Comparison of ENCODE assay signal across 15 cellular contexts in genomic region chr5:68237715-68238114, GRCh38. TPM values are rescaled to one million over a fixed set of nuclear protein-coding genes. Genes with fewer than 3 reads are reported as not detected.
A peak's percentile ranks its signal among the peaks of the same experiment; 100 is the strongest.
DNase-seq lines count a peak whose midpoint lies in the region; ATAC-seq and TF ChIP-seq lines count a peak whose summit lies in the region.
"Had no signal": no experiment of that assay in that cellular context is flagged by ENCODE, and none has a peak within 500 bp of the region (broad histone marks: within the 10 kb centered on the region; RNA-seq: fewer than 3 reads in every experiment).

No MANE protein-coding gene starts in this region.

- no peak for TF ChIP-seq CTCF in CD4-positive, alpha-beta T cell (IDR thresholded peaks at IDR 0.05)
- TF ChIP-seq CTCF in HL-60 (IDR thresholded peaks at IDR 0.05; ENCODE audit: insufficient read depth, low read length) (no peak), dorsolateral prefrontal cortex (IDR thresholded peaks at IDR 0.05 in 54 of 56, conservative IDR thresholded peaks at IDR 0.05 in 2 of 56; ENCODE audit: low read depth in 1 of 56, partially characterized antibody in 56 of 56) (no peak), osteoblast (IDR thresholded peaks at IDR 0.05; ENCODE audit: extremely low read depth, low read depth, low read length) (no peak), omental fat pad (IDR thresholded peaks at IDR 0.05) (no peak)

- no peaks in the 10 kb centered on the region for H3K9me3 ChIP-seq in CD4-positive, alpha-beta T cell (ENCODE audit: control insufficient read depth, low read length)
- H3K9me3 ChIP-seq in osteoblast (ENCODE audit: low read depth, low read length): no peaks in the 10 kb centered on the region

- DNase-seq in CD4-positive, alpha-beta T cell: no peak
- no peak for DNase-seq in HL-60 (ENCODE audit: low read depth in 1 of 2, low spot score in 1 of 2)
- DNase-seq in dorsolateral prefrontal cortex: no peak
- no peak for DNase-seq in osteoblast (ENCODE audit: insufficient read length, low spot score, missing footprints)
- no peak for DNase-seq in NCI-H2107 treated with DMSO at 0.1 percent for 48 hours (lab: John Stamatoyannopoulos, UW; ENCODE audit: unreplicated experiment)
- no peak for DNase-seq in omental fat pad (ENCODE audit: low spot score)
- DNase-seq: activated T-cell treated with anti-CD3 and anti-CD28 coated beads, Interleukin-2, amount 50 U/mL, for 4 hours; cortex of kidney; NCI-H2029; NCI-H526 treated with DMSO at 0.1 percent for 48 hours; stimulated activated CD4-positive, alpha-beta T cell treated with anti-CD3 and anti-CD28 coated beads, Interleukin-12 subunit alpha, Interleukin-12 subunit beta, amount 100 ng/mL, for 4 hours had no signal

- no peaks in the 10 kb centered on the region for H3K36me3 ChIP-seq in osteoblast (ENCODE audit: insufficient read depth, low read length)

- ATAC-seq in CD4-positive, alpha-beta T cell (ENCODE audit: poor library complexity): no peak
- ATAC-seq in omental fat pad (ENCODE audit: low FRiP score): no peak
- ATAC-seq in GM21786 (IDR thresholded peaks at IDR 0.05; ENCODE audit: unreplicated experiment): no peak
- ATAC-seq in GM19397 (IDR thresholded peaks at IDR 0.05; ENCODE audit: unreplicated experiment): no peak
- ATAC-seq: activated CD4-positive, CD25-positive, alpha-beta regulatory T cell treated with anti-CD3 and anti-CD28 coated beads, Interleukin-2, amount 50 U/mL, for 24 hours; activated T-cell treated with anti-CD3 and anti-CD28 coated beads, Interleukin-2, amount 50 U/mL, for 4 hours had no signal

- peaks cover 21% of the 10 kb centered on the region for H3K36me3 Mint-ChIP-seq in CD4-positive, alpha-beta T cell (ENCODE audit: low read depth)

- no peak overlapping the region for H3K4me2 ChIP-seq in osteoblast (ENCODE audit: insufficient read depth, low read length)

- H3K4me1 ChIP-seq in osteoblast (ENCODE audit: insufficient read depth, low read length): peaks cover 23% of the 10 kb centered on the region

- no peaks in the 10 kb centered on the region for H3K27me3 ChIP-seq in CD4-positive, alpha-beta T cell (ENCODE audit: control insufficient read depth, insufficient read depth, low read length)
- H3K27me3 ChIP-seq in HL-60 (ENCODE audit: insufficient read depth, poor library complexity, severe bottlenecking) (no peaks in the 10 kb centered on the region), dorsolateral prefrontal cortex (no peaks in the 10 kb centered on the region), osteoblast (ENCODE audit: insufficient read depth, low read length) (no peaks in the 10 kb centered on the region)

- CTCF ChIA-PET in CD4-positive, alpha-beta T cell (lab: Charles Lee): interaction anchor here (0.6 to 3.5 kb wide), 3 partner anchors 13 to 70 kb away, joined by 3 to 19 read pairs (median 3); partner anchors contain the start of gene PIK3R1

- peaks cover 49% of the 10 kb centered on the region for H3K79me2 ChIP-seq in osteoblast (ENCODE audit: insufficient read depth, low read length)

- H3K4me3 ChIP-seq in HL-60 (replicated peaks; ENCODE audit: insufficient read depth, low read length): no peak overlapping the region
- H3K4me3 ChIP-seq in dorsolateral prefrontal cortex: peak overlapping the region in 8 of 59 donors; percentile 2 to 48 (median 14)
- no peak overlapping the region for H3K4me3 ChIP-seq in osteoblast (ENCODE audit: insufficient read depth, low read length)

- peak overlapping the region; percentile 90 for H3K27ac Mint-ChIP-seq in CD4-positive, alpha-beta T cell

- intact Hi-C loops in CD4-positive, alpha-beta T cell (cut with DNase I, micrococcal nuclease): no loop called here
- intact Hi-C loops in dorsolateral prefrontal cortex (cut with DNase I): no loop called here

- peak overlapping the region; percentile 3 for H3K4me3 Mint-ChIP-seq in CD4-positive, alpha-beta T cell

- no peaks in the 10 kb centered on the region for H3K9me3 Mint-ChIP-seq in CD4-positive, alpha-beta T cell
- H3K9me3 Mint-ChIP-seq: activated T-cell treated with anti-CD3 and anti-CD28 coated beads, Interleukin-2, amount 50 U/mL, for 4 hours had no signal

- peak overlapping the region; percentile 25 for H3K27ac ChIP-seq in CD4-positive, alpha-beta T cell (ENCODE audit: low read depth, low read length)
- peak overlapping the region; percentile 81; the same call in 1 of the 2 replicates for H3K27ac ChIP-seq in HL-60 (replicated peaks)
- H3K27ac ChIP-seq in dorsolateral prefrontal cortex: peak overlapping the region in 45 of 59 donors; percentile 7 to 83 (median 58)
- peak overlapping the region; percentile 27 for H3K27ac ChIP-seq in osteoblast (ENCODE audit: low read depth, low read length)
- H3K27ac ChIP-seq: parathyroid adenoma had no signal

- peaks cover 3% of the 10 kb centered on the region for H4K20me1 ChIP-seq in osteoblast (ENCODE audit: insufficient read depth, low read length)

- H2AFZ ChIP-seq in osteoblast (ENCODE audit: low read length): no peak overlapping the region
- H2AFZ ChIP-seq: parathyroid adenoma had no signal

- POLR2A ChIA-PET in CD4-positive, alpha-beta T cell (lab: Charles Lee): interaction anchor here (1.4 to 3.5 kb wide), 2 partner anchors 9 to 21 kb away, joined by 4 to 27 read pairs; partner anchors contain the start of gene PIK3R1

- peaks cover 93% of the 10 kb centered on the region for H3K4me1 Mint-ChIP-seq in CD4-positive, alpha-beta T cell (ENCODE audit: low read depth)

- H3K27me3 Mint-ChIP-seq in CD4-positive, alpha-beta T cell: no peaks in the 10 kb centered on the region

RNA-seq across cellular contexts. Expression of gene PIK3R1, which starts 22.2 kb away (rescaled TPM):
- 100 to 1,000 TPM; 455 to 459 TPM for total RNA-seq in CD4-positive, alpha-beta T cell
- 100 to 1,000 TPM; 172 to 359 (median 273) TPM for total RNA-seq in dorsolateral prefrontal cortex
- total RNA-seq in osteoblast: 26.8 and 37.7 TPM in 2 replicates
- 100 to 1,000 TPM in 3 of 4 donors, 10 to 100 TPM in 1; 90.5 to 188 (median 148) TPM for total RNA-seq in omental fat pad

Comparison
In these comparisons a context has a peak if more than half of its experiments do, and no peak if none do; other contexts are left out.
1. H3K27ac ChIP-seq: peak in every context shown above with its lines; median percentile 81 in HL-60; 58 in dorsolateral prefrontal cortex; 27 in osteoblast; 25 in CD4-positive, alpha-beta T cell.